In the genomic region with DNA sequence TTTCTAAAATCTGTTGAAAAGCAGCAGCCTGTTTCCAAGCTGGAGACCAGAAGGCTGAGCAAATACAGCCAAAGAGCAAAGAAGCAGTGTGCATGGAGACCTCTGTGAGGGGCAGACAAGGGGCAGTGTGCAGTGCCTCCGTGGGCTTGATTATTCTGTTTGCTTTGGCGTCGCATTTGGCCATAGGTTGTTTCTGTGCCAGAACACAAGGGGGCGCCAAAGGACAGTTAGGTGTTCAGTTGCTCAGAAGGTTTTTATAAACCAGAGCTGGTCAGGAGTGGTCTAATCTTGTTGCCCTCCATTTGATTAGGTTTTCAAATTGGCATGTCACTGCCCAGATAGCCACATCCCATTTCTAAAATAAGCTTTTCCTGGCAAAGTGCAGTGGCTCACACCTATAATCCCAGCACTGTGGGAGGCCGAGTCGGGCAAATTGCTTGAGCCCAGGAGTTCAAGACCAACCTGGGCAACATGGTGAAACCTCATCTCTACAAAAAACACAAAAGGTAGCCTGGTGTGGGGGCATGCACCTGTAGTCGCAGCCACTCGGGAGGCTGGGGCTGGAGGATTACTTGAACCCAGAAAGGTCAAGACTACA, we compare ENCODE assay signal across 8 cellular contexts. TPM values are rescaled to one million over a fixed set of nuclear protein-coding genes. Genes with fewer than 3 reads are reported as not detected.
DNase-seq lines count a peak whose midpoint lies in the region; ATAC-seq and TF ChIP-seq lines count a peak whose summit lies in the region.

No MANE protein-coding gene starts in this region.

- H3K4me3 ChIP-seq in GM12865 (ENCODE audit: low read depth, low read length) (no peak overlapping the region), fibroblast of villous mesenchyme (ENCODE audit: low read depth, low read length) (no peak overlapping the region), testis (no peak overlapping the region)

- no peaks in the 10 kb centered on the region for H3K36me3 ChIP-seq in testis (ENCODE audit: low read depth, missing control alignments)

- intact Hi-C loops in testis (cut with DNase I; ENCODE audit: low total_unique reads): loop anchor here (10.0 kb wide), 1 partner anchor 198 kb away; no protein-coding TSS in a partner anchor

- DNase-seq in GM12865 (ENCODE audit: low read depth): peak; percentile 79
- peak; percentile 47 for DNase-seq in HT1080 (ENCODE audit: low read depth)
- DNase-seq in RKO (ENCODE audit: low spot score): peak; percentile 73
- peak; percentile 53 to 56 for DNase-seq in activated T-helper 1 cell treated with anti-CD3 and anti-CD28 coated beads, Interleukin-2, amount 50 U/mL, for 16 hours (ENCODE audit: low read depth in 1 of 2, low spot score in 1 of 2)
- peak; percentile 75 for DNase-seq in fibroblast of villous mesenchyme (ENCODE audit: low read depth)
- peak; percentile 60 for DNase-seq in omental fat pad (ENCODE audit: low spot score)
- DNase-seq in testis: peak; percentile 85

- no peaks in the 10 kb centered on the region for H3K9me3 ChIP-seq in testis

- ATAC-seq in omental fat pad (ENCODE audit: low FRiP score) (peak; percentile 75), HG02678 (IDR thresholded peaks at IDR 0.05; ENCODE audit: unreplicated experiment) (no peak)

- no peaks in the 10 kb centered on the region for H3K27me3 ChIP-seq in testis

- no peaks in the 10 kb centered on the region for H3K4me1 ChIP-seq in testis

- no peak overlapping the region for H3K27ac ChIP-seq in testis

- WGBS in testis, 2 donors: 23 to 58% methylated on average over 4 to 8 of the region's 8 CpGs

- TF ChIP-seq CTCF in GM12865 (IDR thresholded peaks at IDR 0.05; ENCODE audit: insufficient read depth, low read depth, low read length, missing control alignments) (peak; percentile 91), fibroblast of villous mesenchyme (IDR thresholded peaks at IDR 0.05; ENCODE audit: insufficient read depth, low read depth, low read length) (peak; percentile 92), omental fat pad (IDR thresholded peaks at IDR 0.05) (peak in 1 of 3 donors; percentile 68), testis (IDR thresholded peaks at IDR 0.05) (peak; percentile 46 to 85 (median 84))

- no peak for TF ChIP-seq POLR2A in testis (IDR thresholded peaks at IDR 0.05)

RNA-seq across cellular contexts. Expression of gene MYH3, which starts 10.6 kb away (rescaled TPM):
- total RNA-seq in HT1080 (2014; rRNA removed; shearing (Covaris generic)): 0.66 and 0.97 TPM in 2 replicates
- 0.36 and 0.72 TPM in 2 replicates for polyA plus RNA-seq in HT1080 (2015; cell fraction: cytosol; rRNA removed)
- 3.8 and 5.6 TPM in 2 replicates for polyA plus RNA-seq in HT1080 (2015; cell fraction: nucleus; rRNA removed)
- total RNA-seq in fibroblast of villous mesenchyme (0.43 and 0.97 TPM in 2 replicates), omental fat pad (1 to 10 TPM; 2.3 to 2.8 (median 2.5) TPM), testis (10 to 100 TPM; 18.1 to 19.3 TPM)
- 35.3 TPM for polyA plus RNA-seq in testis (ENCODE audit: insufficient read depth, low read depth, low replicate concordance)

RNA-seq across cellular contexts. Expression of gene SCO1, which starts 50.8 kb away (rescaled TPM):
- 78.5 and 118 TPM in 2 replicates for total RNA-seq in HT1080 (2014; rRNA removed; shearing (Covaris generic))
- 40.0 and 42.4 TPM in 2 replicates for polyA plus RNA-seq in HT1080 (2015; cell fraction: cytosol; rRNA removed)
- polyA plus RNA-seq in HT1080 (2015; cell fraction: nucleus; rRNA removed): 55.2 and 56.2 TPM in 2 replicates
- total RNA-seq in fibroblast of villous mesenchyme: 17.3 and 38.3 TPM in 2 replicates
- 10 to 100 TPM; 18.0 to 35.4 (median 24.2) TPM for total RNA-seq in omental fat pad
- 10 to 100 TPM; 23.9 to 31.9 TPM for total RNA-seq in testis
- 25.7 TPM for polyA plus RNA-seq in testis (ENCODE audit: insufficient read depth, low read depth, low replicate concordance)

RNA-seq across cellular contexts. Expression of gene ADPRM, which starts 50.9 kb away (rescaled TPM):
- total RNA-seq in HT1080 (2014; rRNA removed; shearing (Covaris generic)): 10.1 and 10.2 TPM in 2 replicates
- 9.9 and 11.7 TPM in 2 replicates for polyA plus RNA-seq in HT1080 (2015; cell fraction: cytosol; rRNA removed)
- polyA plus RNA-seq in HT1080 (2015; cell fraction: nucleus; rRNA removed): 8.9 and 9.2 TPM in 2 replicates
- total RNA-seq in fibroblast of villous mesenchyme (7.7 and 10.8 TPM in 2 replicates), omental fat pad (10 to 100 TPM in 1 of 4 donors, 1 to 10 TPM in 3; 7.7 to 12.5 (median 9.7) TPM), testis (10 to 100 TPM in 1 of 2 donors, 1 to 10 TPM in 1; 8.0 to 13.8 TPM)
- polyA plus RNA-seq in testis (ENCODE audit: insufficient read depth, low read depth, low replicate concordance): 9.0 TPM
